ENCODE assay signal across 8 cellular contexts in the genomic region with DNA sequence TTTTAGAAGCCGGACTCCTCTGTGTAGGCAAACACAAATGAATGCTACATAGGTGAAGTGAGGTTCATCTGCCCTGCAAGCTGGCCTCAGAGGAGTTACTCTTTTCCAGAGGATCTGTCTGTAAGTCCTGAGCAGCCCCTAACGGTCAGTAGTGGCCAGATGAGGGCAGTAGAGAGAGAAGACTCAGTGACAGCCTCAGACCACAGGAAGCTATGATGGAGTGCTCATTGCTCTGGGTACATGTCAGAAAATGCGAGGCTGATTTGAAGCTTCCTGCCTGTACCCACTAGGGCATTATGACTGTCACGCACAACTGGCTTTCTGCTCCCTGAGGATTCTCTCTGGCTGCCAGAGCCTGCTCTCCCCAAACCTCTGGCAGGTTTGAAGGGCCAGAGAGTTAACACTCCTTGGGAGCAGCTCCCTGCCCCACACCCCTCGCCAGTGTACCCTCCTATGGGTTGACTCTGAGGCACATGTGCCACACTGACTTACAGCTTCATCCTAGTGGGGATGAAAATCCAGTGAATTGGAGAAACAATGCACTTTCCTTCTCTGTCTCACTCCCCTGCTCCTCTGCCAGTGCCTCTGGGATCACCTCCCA.
DNase-seq lines count a peak whose midpoint lies in the region; ATAC-seq, FAIRE-seq and TF ChIP-seq lines count a peak whose summit lies in the region.

No MANE protein-coding gene starts in this region.

- H3K9me3 Mint-ChIP-seq in nephron progenitor cell, result no peaks in the 10 kb centered on the region

- no peak overlapping the region for H3K4me3 ChIP-seq in cardiac fibroblast (replicated peaks in 1 of 2; ENCODE audit: low read depth in 2 of 2, low read length in 2 of 2)

- H3K4me3 Mint-ChIP-seq in nephron progenitor cell, result no peak overlapping the region

- peak; percentile 63 for TF ChIP-seq CTCF in D721Med (IDR thresholded peaks at IDR 0.05; ENCODE audit: insufficient read depth, missing control alignments)
- TF ChIP-seq CTCF in cardiac fibroblast (IDR thresholded peaks at IDR 0.05; ENCODE audit: low read depth, low read length), result peak; percentile 25
- peak; percentile 65 for TF ChIP-seq CTCF in nephron progenitor cell (IDR thresholded peaks at IDR 0.05)

- no peaks in the 10 kb centered on the region for H3K4me1 Mint-ChIP-seq in nephron progenitor cell

- no peaks in the 10 kb centered on the region for H3K36me3 Mint-ChIP-seq in nephron progenitor cell (ENCODE audit: low read depth)

- no peaks in the 10 kb centered on the region for H3K27me3 Mint-ChIP-seq in nephron progenitor cell (ENCODE audit: low read depth, poor library complexity)

- no peak for FAIRE-seq in D721Med (lab: Jason Lieb, UNC)

- DNase-seq in D721Med (ENCODE audit: insufficient read length, low spot score) (peak; percentile 13), NCI-H526 (lab: John Stamatoyannopoulos, UW) (peak; percentile 64 to 65), cardiac fibroblast (ENCODE audit: low read depth in 2 of 2) (peak in 1 of 2 donors; percentile 48), nephron progenitor cell (peak; percentile 61), NCI-H2081 treated with DMSO at 0.1 percent for 48 hours (lab: John Stamatoyannopoulos, UW) (no peak), activated gamma-delta T cell treated with Interleukin-2 at 50 U/mL for 16 hours (no peak)

- ATAC-seq in GM18870 (IDR thresholded peaks at IDR 0.05; ENCODE audit: unreplicated experiment) (peak; percentile 94), HG02943 (IDR thresholded peaks at IDR 0.05; ENCODE audit: low read depth, unreplicated experiment) (peak; percentile 92)

- H3K27ac Mint-ChIP-seq in nephron progenitor cell, result no peak overlapping the region

Comparison
In these comparisons a context has a peak if more than half of its experiments do, and no peak if none do; other contexts are left out.
1. DNase-seq: peak in D721Med (single experiment), NCI-H526 (2 of 2) and nephron progenitor cell (single experiment); none in NCI-H2081 treated with DMSO at 0.1 percent for 48 hours (single experiment) and activated gamma-delta T cell treated with Interleukin-2 at 50 U/mL for 16 hours (single experiment).
2. Peak in every context shown above with its lines, with median percentiles within 50 percentile points of each other: CTCF ChIP-seq.